24 cellular contexts compared by ENCODE assay signal in genomic region chr4:2334826-2335728, GRCh38.
DNase-seq lines count a peak whose midpoint lies in the region; TF ChIP-seq lines count a peak whose summit lies in the region.
"Had no signal": no experiment of that assay in that cellular context is flagged by ENCODE, and none has a peak within 500 bp of the region (broad histone marks: within the 10 kb centered on the region; RNA-seq: fewer than 3 reads in every experiment).

No MANE protein-coding gene starts in this region.

- no peaks in the 10 kb centered on the region for H3K79me2 ChIP-seq in H9 (ENCODE audit: insufficient read depth, low read length)

- H2AK5ac ChIP-seq in H9 (ENCODE audit: insufficient read length, low read length), result no peak overlapping the region

- H3T11ph ChIP-seq in H9 (ENCODE audit: low read length), result no peak overlapping the region

- H3K9me3 Mint-ChIP-seq in H9 (no peaks in the 10 kb centered on the region; a peak in 1 of 5 replicates), endothelial cell (ENCODE audit: unreplicated experiment) (no peaks in the 10 kb centered on the region)
- H3K9me3 Mint-ChIP-seq: activated naive CD4-positive, alpha-beta T cell treated with anti-CD3 and anti-CD28 coated beads, Interleukin-2, amount 50 U/mL, for 24 hours; activated T-helper 1 cell treated with anti-CD3 and anti-CD28 coated beads, Interleukin-12 subunit alpha, Interleukin-12 subunit beta, Interleukin-2, Interleukin-4 antibody, amounts not matched to agents 30 ng/mL and 10 ng/mL and 1 ng/mL, durations not matched to agents 14 hours and 24 hours and 36 hours; natural killer cell treated with Interleukin-12 subunit alpha and Interleukin-12 subunit beta and Interleukin-15 and Interleukin-18, amount 100 ng/mL, for 72 hours had no signal

- H3K9me3 ChIP-seq in BLaER1 treated with 17β-estradiol and CSF1 and Interleukin-3, amounts not matched to agents 10 nM and 100 nM (replicated peaks in 1 of 11), result no peaks in the 10 kb centered on the region
- no peaks in the 10 kb centered on the region for H3K9me3 ChIP-seq in H9 (ENCODE audit: control insufficient read depth, low read depth, low read length)
- H3K9me3 ChIP-seq in uterus, result no peaks in the 10 kb centered on the region
- H3K9me3 ChIP-seq: gastroesophageal sphincter had no signal

- no peak overlapping the region for H2BK5ac ChIP-seq in H9 (ENCODE audit: insufficient read length, low read length)

- no peak overlapping the region for H3K9ac ChIP-seq in BLaER1 treated with 17β-estradiol and CSF1 and Interleukin-3, amounts not matched to agents 10 nM and 100 nM
- H3K9ac ChIP-seq in H9 (ENCODE audit: extremely low read depth, insufficient read length, low read length), result no peak overlapping the region

- H3K36me3 Mint-ChIP-seq in H9 (ENCODE audit: insufficient read depth in 1 of 3, low read depth in 3 of 3) (no peaks in the 10 kb centered on the region; a peak in 2 of 7 replicates), endothelial cell (ENCODE audit: low read depth, unreplicated experiment) (peaks cover 6% of the 10 kb centered on the region)

- H3K14ac ChIP-seq in H9 (ENCODE audit: insufficient read depth, low read length), result no peak overlapping the region; the same call in 1 of the 2 replicates

- no peak overlapping the region for H4K5ac ChIP-seq in H9 (ENCODE audit: insufficient read length, low read depth, low read length)

- H3K4me2 ChIP-seq in BLaER1 treated with 17β-estradiol and CSF1 and Interleukin-3, amounts not matched to agents 10 nM and 100 nM, result peak overlapping the region; percentile 38 to 64 (median 57)
- H3K4me2 ChIP-seq in H9 (ENCODE audit: insufficient read depth, insufficient read length, low read length), result no peak overlapping the region

- H2BK15ac ChIP-seq in H9 (ENCODE audit: low read depth, low read length), result 0 out of 2 replicates have a peak overlapping the region, but pooled peaks have one; percentile 2

- H3K27ac ChIP-seq in BLaER1 treated with 17β-estradiol and CSF1 and Interleukin-3, amounts not matched to agents 10 nM and 100 nM, result no peak overlapping the region; a peak in 1 of 22 replicates
- no peak overlapping the region for H3K27ac ChIP-seq in H9 (ENCODE audit: insufficient read length, low read depth, low read length)
- H3K27ac ChIP-seq in uterus, result no peak overlapping the region
- H3K27ac ChIP-seq: gastroesophageal sphincter, SK-N-MC had no signal

- H3K23ac ChIP-seq in H9 (ENCODE audit: insufficient read length, low read depth, low read length), result no peak overlapping the region

- H2BK20ac ChIP-seq in H9 (ENCODE audit: low read depth, low read length, poor library complexity, severe bottlenecking), result no peak overlapping the region

- H2AFZ ChIP-seq in H9 (ENCODE audit: low read length), result no peak overlapping the region

- H3K4me1 Mint-ChIP-seq in H9, result peaks cover 9 to 17% of the 10 kb centered on the region in 2 experiments
- peaks cover 4% of the 10 kb centered on the region for H3K4me1 Mint-ChIP-seq in endothelial cell (ENCODE audit: unreplicated experiment)
- H3K4me1 Mint-ChIP-seq: activated naive CD4-positive, alpha-beta T cell treated with anti-CD3 and anti-CD28 coated beads, Interleukin-2, amount 50 U/mL, for 24 hours; T-helper 17 cell had no signal

- H2BK12ac ChIP-seq in H9 (ENCODE audit: insufficient read length, low read depth, low read length), result no peak overlapping the region

- DNase-seq in H9 (no peak), endothelial cell (ENCODE audit: low spot score) (peak; percentile 3), posterior vena cava (ENCODE audit: low spot score) (peak; percentile 65), HPDE6-E6E7 (ENCODE audit: extremely low spot score) (no peak), uterus (no peak), AML-193 (lab: John Stamatoyannopoulos, UW) (no peak)
- DNase-seq: activated CD4-positive, alpha-beta T cell treated with anti-CD3 and anti-CD28 coated beads for 4 hours; CD4-positive, alpha-beta memory T cell; Karpas-422; left ventricle myocardium superior; NCI-H1436 treated with DMSO at 0.1 percent for 48 hours; NCI-H446; NCI-H82; RPMI8226; small intestine; stimulated activated CD4-positive, alpha-beta T cell treated with anti-CD3 and anti-CD28 coated beads, Interleukin-2, amount 100 ng/mL, for 24 hours; T-helper 17 cell; trophoblast cell had no signal

- H3K4ac ChIP-seq in H9 (ENCODE audit: low read depth, low read length), result no peak overlapping the region

- no peaks in the 10 kb centered on the region for H3K23me2 ChIP-seq in H9 (ENCODE audit: insufficient read length, low read depth, low read length, poor library complexity, severe bottlenecking)

- H3K4me1 ChIP-seq in BLaER1 treated with 17β-estradiol and CSF1 and Interleukin-3, amounts not matched to agents 10 nM and 100 nM, result peaks cover 28 to 39% (median 34%) of the 10 kb centered on the region in 10 experiments
- H3K4me1 ChIP-seq in H9 (ENCODE audit: insufficient read depth, low read length), result no peaks in the 10 kb centered on the region
- no peaks in the 10 kb centered on the region for H3K4me1 ChIP-seq in uterus
- H3K4me1 ChIP-seq: gastroesophageal sphincter had no signal

- H3K4me3 Mint-ChIP-seq in H9, result no peak overlapping the region
- H3K4me3 Mint-ChIP-seq in endothelial cell (ENCODE audit: unreplicated experiment), result no peak overlapping the region
- H3K4me3 Mint-ChIP-seq: activated naive CD4-positive, alpha-beta T cell treated with anti-CD3 and anti-CD28 coated beads, Interleukin-2, amount 50 U/mL, for 24 hours; activated T-helper 1 cell treated with anti-CD3 and anti-CD28 coated beads, Interleukin-12 subunit alpha, Interleukin-12 subunit beta, Interleukin-2, Interleukin-4 antibody, amounts not matched to agents 30 ng/mL and 10 ng/mL and 1 ng/mL, durations not matched to agents 14 hours and 24 hours and 36 hours; CD4-positive, alpha-beta memory T cell; natural killer cell treated with Interleukin-12 subunit alpha and Interleukin-12 subunit beta and Interleukin-15 and Interleukin-18, amount 100 ng/mL, for 72 hours; T-helper 17 cell had no signal

- no peaks in the 10 kb centered on the region for H3K79me1 ChIP-seq in H9 (ENCODE audit: insufficient read depth, low read depth, low read length, poor library complexity, severe bottlenecking)

- WGBS in H9 (ENCODE audit: extremely low coverage, insufficient read length, low lambda C conversion rate), result no CpG with 5 or more reads among the region's 27 CpGs

- peaks cover 0 to 26% (median 0%) of the 10 kb centered on the region in 11 experiments; a peak in 6 of 22 replicates for H4K20me1 ChIP-seq in BLaER1 treated with 17β-estradiol and CSF1 and Interleukin-3, amounts not matched to agents 10 nM and 100 nM
- H4K20me1 ChIP-seq in H9 (ENCODE audit: control insufficient read depth, insufficient read depth, insufficient read length), result no peaks in the 10 kb centered on the region

- TF ChIP-seq POLR2A in uterus (IDR thresholded peaks at IDR 0.05), result no peak

- peaks cover 3% of the 10 kb centered on the region for H3K27me3 Mint-ChIP-seq in H9 (ENCODE audit: low read depth)
- H3K27me3 Mint-ChIP-seq in endothelial cell (ENCODE audit: unreplicated experiment), result peaks cover 4% of the 10 kb centered on the region
- H3K27me3 Mint-ChIP-seq: activated naive CD4-positive, alpha-beta T cell treated with anti-CD3 and anti-CD28 coated beads, Interleukin-2, amount 50 U/mL, for 24 hours; CD4-positive, alpha-beta memory T cell; natural killer cell treated with Interleukin-12 subunit alpha and Interleukin-12 subunit beta and Interleukin-15 and Interleukin-18, amount 100 ng/mL, for 72 hours; T-helper 17 cell had no signal

- H3K27ac Mint-ChIP-seq in H9 (peak overlapping the region in 1 of 3 experiments; percentile 84; a peak in 1 of 7 replicates), endothelial cell (ENCODE audit: unreplicated experiment) (no peak overlapping the region)
- H3K27ac Mint-ChIP-seq: activated naive CD4-positive, alpha-beta T cell treated with anti-CD3 and anti-CD28 coated beads, Interleukin-2, amount 50 U/mL, for 24 hours; activated T-helper 1 cell treated with anti-CD3 and anti-CD28 coated beads, Interleukin-12 subunit alpha, Interleukin-12 subunit beta, Interleukin-2, Interleukin-4 antibody, amounts not matched to agents 30 ng/mL and 10 ng/mL and 1 ng/mL, durations not matched to agents 14 hours and 24 hours and 36 hours; natural killer cell treated with Interleukin-12 subunit alpha and Interleukin-12 subunit beta and Interleukin-15 and Interleukin-18, amount 100 ng/mL, for 72 hours had no signal

- no peak overlapping the region for H4K8ac ChIP-seq in H9 (replicated peaks; ENCODE audit: insufficient read length, low read depth, low read length)

- H3K4me3 ChIP-seq in BLaER1 treated with 17β-estradiol and CSF1 and Interleukin-3, amounts not matched to agents 10 nM and 100 nM, result no peak overlapping the region
- H3K4me3 ChIP-seq in uterus, result no peak overlapping the region
- H3K4me3 ChIP-seq: gastroesophageal sphincter, SK-N-MC had no signal

- peaks cover 0 to 12% (median 0%) of the 10 kb centered on the region in 11 experiments; a peak in 5 of 22 replicates for H3K27me3 ChIP-seq in BLaER1 treated with 17β-estradiol and CSF1 and Interleukin-3, amounts not matched to agents 10 nM and 100 nM
- H3K27me3 ChIP-seq in H9 (ENCODE audit: insufficient read depth, low read length) (no peaks in the 10 kb centered on the region), uterus (no peaks in the 10 kb centered on the region)
- H3K27me3 ChIP-seq: gastroesophageal sphincter had no signal

- H3K36me3 ChIP-seq in BLaER1 treated with 17β-estradiol and CSF1 and Interleukin-3, amounts not matched to agents 10 nM and 100 nM, result peaks cover 0 to 4% (median 0%) of the 10 kb centered on the region in 11 experiments; a peak in 1 of 22 replicates
- no peaks in the 10 kb centered on the region for H3K36me3 ChIP-seq in uterus

- H2BK120ac ChIP-seq in H9 (ENCODE audit: low read depth, low read length, poor library complexity, severe bottlenecking), result no peak overlapping the region

- no peak for TF ChIP-seq CTCF in H9 (conservative IDR thresholded peaks at IDR 0.05)
- no peak for TF ChIP-seq CTCF in endothelial cell (IDR thresholded peaks at IDR 0.05; ENCODE audit: unreplicated experiment)
- no peak for TF ChIP-seq CTCF in uterus (IDR thresholded peaks at IDR 0.05)

- H3K18ac ChIP-seq in H9 (ENCODE audit: insufficient read length, low read depth, low read length), result no peak overlapping the region

- H3K56ac ChIP-seq in H9 (ENCODE audit: insufficient read length, low read depth, low read length), result no peak overlapping the region

- H4K91ac ChIP-seq in H9 (ENCODE audit: insufficient read length, low read depth, low read length), result no peak overlapping the region

- intact Hi-C loops in posterior vena cava (cut with DNase I), result no loop called here
- intact Hi-C loops in uterus (cut with DNase I; ENCODE audit: low total_unique reads), result no loop called here

Comparison
In these comparisons a context has a peak if more than half of its experiments do, and no peak if none do; other contexts are left out.
1. DNase-seq: peak in endothelial cell (single experiment) and posterior vena cava (single experiment); none in H9 (single experiment), HPDE6-E6E7 (single experiment), uterus (0 of 2) and AML-193 (0 of 2).